Comparison of ENCODE assay signal across 9 cellular contexts in the genomic region with DNA sequence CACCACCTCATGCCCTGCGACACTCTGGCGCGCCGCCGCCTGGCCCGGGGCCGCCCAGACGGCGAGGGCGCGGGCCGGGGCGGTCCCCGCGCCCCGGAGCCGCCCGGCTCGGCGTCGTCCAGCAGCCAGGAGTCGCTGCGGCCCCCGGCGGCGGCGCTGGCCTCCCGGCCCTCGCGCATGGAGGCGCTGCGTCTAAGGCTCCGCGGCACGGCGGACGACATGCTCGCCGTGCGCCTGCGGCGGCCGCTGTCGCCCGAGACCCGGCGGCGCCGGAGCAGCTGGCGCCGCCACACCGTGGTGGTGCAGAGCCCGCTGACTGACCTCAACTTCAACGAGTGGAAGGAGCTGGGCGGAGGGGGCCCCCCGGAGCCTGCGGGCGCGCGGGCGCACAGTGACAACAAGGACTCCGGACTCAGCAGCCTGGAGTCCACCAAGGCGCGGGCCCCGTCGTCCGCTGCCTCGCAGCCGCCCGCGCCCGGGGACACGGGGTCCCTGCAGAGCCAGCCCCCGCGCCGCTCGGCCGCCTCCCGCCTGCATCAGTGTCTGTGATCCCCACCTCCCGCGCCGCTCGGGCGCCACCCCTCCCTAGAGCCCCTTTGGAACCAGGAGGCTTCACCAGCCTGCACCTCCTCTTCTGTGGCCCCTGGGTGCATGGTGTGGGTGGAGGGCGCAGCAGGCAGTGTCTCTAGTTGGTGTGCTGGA.
DNase-seq lines count a peak whose midpoint lies in the region; ATAC-seq, FAIRE-seq and TF ChIP-seq lines count a peak whose summit lies in the region.
"Had no signal": no experiment of that assay in that cellular context is flagged by ENCODE, and none has a peak within 500 bp of the region (broad histone marks: within the 10 kb centered on the region; RNA-seq: fewer than 3 reads in every experiment).

No MANE protein-coding gene starts in this region.

- peak; percentile 15 for ATAC-seq in activated CD8-positive, alpha-beta T cell treated with anti-CD3 and anti-CD28 coated beads for 36 hours
- peak; percentile 21 for ATAC-seq in stimulated activated memory B cell treated with anti-CD40 and anti-IgM and Interleukin-4, amounts not matched to agents 10 μg/mL and 1 μg/mL and 100 μg/mL, for 72 hours

- H3K27me3 Mint-ChIP-seq in activated CD8-positive, alpha-beta T cell treated with anti-CD3 and anti-CD28 coated beads for 36 hours: peaks cover 30% of the 10 kb centered on the region
- H3K27me3 Mint-ChIP-seq in stimulated activated memory B cell treated with anti-CD40 and anti-IgM and Interleukin-4, amounts not matched to agents 10 μg/mL and 1 μg/mL and 100 μg/mL, for 72 hours: peaks cover 66% of the 10 kb centered on the region

- H3K4me1 Mint-ChIP-seq in activated CD8-positive, alpha-beta T cell treated with anti-CD3 and anti-CD28 coated beads for 36 hours (ENCODE audit: low read depth): peaks cover 10% of the 10 kb centered on the region
- peaks cover 9% of the 10 kb centered on the region for H3K4me1 Mint-ChIP-seq in stimulated activated memory B cell treated with anti-CD40 and anti-IgM and Interleukin-4, amounts not matched to agents 10 μg/mL and 1 μg/mL and 100 μg/mL, for 72 hours

- H3K27ac Mint-ChIP-seq in activated CD8-positive, alpha-beta T cell treated with anti-CD3 and anti-CD28 coated beads for 36 hours: no peak overlapping the region
- no peak overlapping the region for H3K27ac Mint-ChIP-seq in stimulated activated memory B cell treated with anti-CD40 and anti-IgM and Interleukin-4, amounts not matched to agents 10 μg/mL and 1 μg/mL and 100 μg/mL, for 72 hours

- H3K4me3 Mint-ChIP-seq in activated CD8-positive, alpha-beta T cell treated with anti-CD3 and anti-CD28 coated beads for 36 hours: peak overlapping the region; percentile 6
- H3K4me3 Mint-ChIP-seq in stimulated activated memory B cell treated with anti-CD40 and anti-IgM and Interleukin-4, amounts not matched to agents 10 μg/mL and 1 μg/mL and 100 μg/mL, for 72 hours: no peak overlapping the region

- CTCF ChIA-PET in activated CD8-positive, alpha-beta T cell treated with anti-CD3 and anti-CD28 coated beads for 36 hours (lab: Charles Lee): interaction anchor here (0.9 to 2.8 kb wide), 6 partner anchors 14 to 162 kb away, joined by 3 to 11 read pairs (median 4); no protein-coding TSS in a partner anchor

- no peaks in the 10 kb centered on the region for H3K9me3 ChIP-seq in iPS-18c (ENCODE audit: control insufficient read depth, insufficient read depth, low read length)
- H3K9me3 ChIP-seq: SJSA1 had no signal

- no peaks in the 10 kb centered on the region for H3K9me3 Mint-ChIP-seq in activated CD8-positive, alpha-beta T cell treated with anti-CD3 and anti-CD28 coated beads for 36 hours
- H3K9me3 Mint-ChIP-seq in stimulated activated memory B cell treated with anti-CD40 and anti-IgM and Interleukin-4, amounts not matched to agents 10 μg/mL and 1 μg/mL and 100 μg/mL, for 72 hours: no peaks in the 10 kb centered on the region

- no peaks in the 10 kb centered on the region for H3K36me3 Mint-ChIP-seq in activated CD8-positive, alpha-beta T cell treated with anti-CD3 and anti-CD28 coated beads for 36 hours (ENCODE audit: low read depth)
- no peaks in the 10 kb centered on the region for H3K36me3 Mint-ChIP-seq in stimulated activated memory B cell treated with anti-CD40 and anti-IgM and Interleukin-4, amounts not matched to agents 10 μg/mL and 1 μg/mL and 100 μg/mL, for 72 hours

- FAIRE-seq in RCC 7860 (lab: Jason Lieb, UNC): no peak

- DNase-seq in NOMO-1 treated with DMSO at 0.1 percent for 48 hours (lab: John Stamatoyannopoulos, UW; ENCODE audit: unreplicated experiment): peak; percentile 24
- no peak for DNase-seq in NOMO-1 treated with dmso at 0.1 percent for 144 hours (lab: John Stamatoyannopoulos, UW; ENCODE audit: unreplicated experiment)
- DNase-seq in activated CD8-positive, alpha-beta T cell treated with anti-CD3 and anti-CD28 coated beads for 36 hours: no peak
- DNase-seq in hippocampal formation (lab: John Stamatoyannopoulos, UW): no peak
- DNase-seq in RCC 7860 (ENCODE audit: low spot score): no peak
- no peak for DNase-seq in NCI-H1436 treated with DMSO at 0.1 percent for 48 hours (lab: John Stamatoyannopoulos, UW)

- H3K4me3 ChIP-seq in iPS-18c (ENCODE audit: insufficient read depth, low read depth, low read length): peak overlapping the region; percentile 52
- H3K4me3 ChIP-seq: SJSA1 had no signal

- POLR2A ChIA-PET in activated CD8-positive, alpha-beta T cell treated with anti-CD3 and anti-CD28 coated beads for 36 hours (lab: Charles Lee): no interaction called here

- intact Hi-C loops in activated CD8-positive, alpha-beta T cell treated with anti-CD3 and anti-CD28 coated beads for 36 hours (cut with micrococcal nuclease): no loop called here

- no peak for TF ChIP-seq CTCF in activated CD8-positive, alpha-beta T cell treated with anti-CD3 and anti-CD28 coated beads for 36 hours (IDR thresholded peaks at IDR 0.05)
